In genomic region chr10:110003524-110003885, GRCh38 we compare ENCODE assay signal across 10 cellular contexts. TPM values are rescaled to one million over a fixed set of nuclear protein-coding genes. Genes with fewer than 3 reads are reported as not detected.
A peak's percentile ranks its signal among the peaks of the same experiment; 100 is the strongest.
DNase-seq lines count a peak whose midpoint lies in the region; ATAC-seq, FAIRE-seq and TF ChIP-seq lines count a peak whose summit lies in the region.
"Had no signal": no experiment of that assay in that cellular context is flagged by ENCODE, and none has a peak within 500 bp of the region (broad histone marks: within the 10 kb centered on the region; RNA-seq: fewer than 3 reads in every experiment).

No MANE protein-coding gene starts in this region.

- H3K27me3 Mint-ChIP-seq in astrocyte (ENCODE audit: low read depth, unreplicated experiment) (no peaks in the 10 kb centered on the region), osteocyte (ENCODE audit: unreplicated experiment) (no peaks in the 10 kb centered on the region)
- H3K27me3 Mint-ChIP-seq in effector memory CD8-positive, alpha-beta T cell, result no peaks in the 10 kb centered on the region
- H3K27me3 Mint-ChIP-seq: CD4-positive, alpha-beta memory T cell had no signal

- intact Hi-C loops in stomach (cut with DNase I; ENCODE audit: low total_unique reads), result no loop called here

- FAIRE-seq in astrocyte (lab: Jason Lieb, UNC), result no peak
- peak; percentile 5 for FAIRE-seq in keratinocyte (lab: Jason Lieb, UNC)

- no peak for TF ChIP-seq EP300 in stomach (IDR thresholded peaks at IDR 0.05)

- no peak for TF ChIP-seq CTCF in HEK293 (tag by site-specific recombination; IDR thresholded peaks at IDR 0.05)
- TF ChIP-seq CTCF in astrocyte (IDR thresholded peaks at IDR 0.05; ENCODE audit: insufficient read depth, low read depth, low read length), result no peak
- TF ChIP-seq CTCF in keratinocyte (optimal IDR thresholded peaks at IDR 0.05 in 1 of 3, IDR thresholded peaks at IDR 0.05 in 1 of 3, conservative IDR thresholded peaks at IDR 0.05 in 1 of 3; ENCODE audit: extremely low read depth in 1 of 3, insufficient read depth in 2 of 3, low read length in 3 of 3), result no peak
- no peak for TF ChIP-seq CTCF in stomach (IDR thresholded peaks at IDR 0.05)
- TF ChIP-seq CTCF in osteocyte (IDR thresholded peaks at IDR 0.05), result no peak

- CTCF ChIA-PET in HEK293 (lab: Yijun Ruan, JAX), result interaction anchor here (1.2 to 2.1 kb wide), 2 partner anchors 24 to 25 kb away, joined by 4 to 7 read pairs; no protein-coding TSS in a partner anchor

- H3K9ac ChIP-seq in astrocyte (ENCODE audit: low read length) (no peak overlapping the region), keratinocyte (ENCODE audit: control insufficient read depth, extremely low read depth, insufficient read depth, low read length) (no peak overlapping the region)

- H4K20me1 ChIP-seq in astrocyte (ENCODE audit: insufficient read depth, low read length) (peaks cover under 1% of the 10 kb centered on the region), keratinocyte (ENCODE audit: control insufficient read depth, extremely low read depth, insufficient read depth, low read length) (no peaks in the 10 kb centered on the region)

- H2AFZ ChIP-seq in astrocyte (ENCODE audit: low read depth, low read length), result peak overlapping the region; percentile 65
- peak overlapping the region; percentile 29 for H2AFZ ChIP-seq in keratinocyte (ENCODE audit: control insufficient read depth, low read length)

- H3K4me1 Mint-ChIP-seq in astrocyte (ENCODE audit: low read depth, unreplicated experiment) (peaks cover 12% of the 10 kb centered on the region), osteocyte (ENCODE audit: unreplicated experiment) (peaks cover 11% of the 10 kb centered on the region)
- H3K4me1 Mint-ChIP-seq in effector memory CD8-positive, alpha-beta T cell (ENCODE audit: low read depth in 2 of 2), result no peaks in the 10 kb centered on the region

- H3K27me3 ChIP-seq in astrocyte (ENCODE audit: insufficient read depth, low read length) (no peaks in the 10 kb centered on the region), keratinocyte (ENCODE audit: control insufficient read depth, extremely low read depth, insufficient read depth, low read length) (no peaks in the 10 kb centered on the region), stomach (no peaks in the 10 kb centered on the region)

- H3K9me3 ChIP-seq in HEK293 (ENCODE audit: control insufficient read depth, insufficient read depth, low read depth, low read length) (no peaks in the 10 kb centered on the region), astrocyte (ENCODE audit: insufficient read depth, low read depth, low read length) (no peaks in the 10 kb centered on the region), keratinocyte (ENCODE audit: control insufficient read depth, low read depth, low read length) (no peaks in the 10 kb centered on the region), stomach (no peaks in the 10 kb centered on the region)

- H3K27ac ChIP-seq in HEK293 (ENCODE audit: extremely low read depth, low read depth, low read length) (0 out of 2 replicates have a peak overlapping the region, but pooled peaks have one; percentile 34), astrocyte (ENCODE audit: low read depth, low read length) (no peak overlapping the region), keratinocyte (ENCODE audit: control insufficient read depth, insufficient read depth, low read length) (no peak overlapping the region), stomach (peak overlapping the region in 4 of 5 donors; percentile 43 to 96 (median 68))
- H3K27ac ChIP-seq: epithelial cell of prostate had no signal

- H3K4me1 ChIP-seq in HEK293 (ENCODE audit: control insufficient read depth, insufficient read depth, low read length), result peaks cover 38% of the 10 kb centered on the region
- peaks cover 25% of the 10 kb centered on the region for H3K4me1 ChIP-seq in astrocyte (ENCODE audit: insufficient read depth, low read length)
- peaks cover 17% of the 10 kb centered on the region for H3K4me1 ChIP-seq in keratinocyte (ENCODE audit: control insufficient read depth, extremely low read depth, insufficient read depth, low read length)
- H3K4me1 ChIP-seq in stomach, result peaks cover 16 to 50% (median 37%) of the 10 kb centered on the region in 4 donors

- H3K4me3 ChIP-seq in HEK293 (ENCODE audit: low read depth, low read length), result no peak overlapping the region
- H3K4me3 ChIP-seq in astrocyte (ENCODE audit: insufficient read depth, low read depth, low read length), result no peak overlapping the region
- H3K4me3 ChIP-seq in keratinocyte (ENCODE audit: control insufficient read depth in 2 of 3, extremely low read depth in 1 of 3, insufficient read depth in 2 of 3, low read depth in 1 of 3, low read length in 3 of 3), result no peak overlapping the region
- H3K4me3 ChIP-seq in stomach, result no peak overlapping the region

- POLR2A ChIA-PET in HEK293 (lab: Yijun Ruan, JAX), result no interaction called here

- H3K36me3 Mint-ChIP-seq in astrocyte (ENCODE audit: low read depth, unreplicated experiment), result peaks cover 3% of the 10 kb centered on the region
- peaks cover 2% of the 10 kb centered on the region for H3K36me3 Mint-ChIP-seq in osteocyte (ENCODE audit: unreplicated experiment)
- H3K36me3 Mint-ChIP-seq in effector memory CD8-positive, alpha-beta T cell (ENCODE audit: insufficient read depth), result peaks cover 11% of the 10 kb centered on the region

- DNase-seq in astrocyte (ENCODE audit: low read depth), result no peak
- DNase-seq in keratinocyte (ENCODE audit: low read depth, low spot score), result no peak
- no peak for DNase-seq in stomach
- no peak for DNase-seq in osteocyte (ENCODE audit: extremely low spot score, unreplicated experiment)
- DNase-seq in effector memory CD8-positive, alpha-beta T cell, result no peak
- DNase-seq: CD4-positive, alpha-beta memory T cell had no signal

- no peaks in the 10 kb centered on the region for H3K9me1 ChIP-seq in keratinocyte (ENCODE audit: control insufficient read depth, extremely low read depth, insufficient read depth, low read length)

- no peaks in the 10 kb centered on the region for H3K9me3 Mint-ChIP-seq in astrocyte (ENCODE audit: unreplicated experiment)
- no peaks in the 10 kb centered on the region for H3K9me3 Mint-ChIP-seq in osteocyte (ENCODE audit: unreplicated experiment)
- H3K9me3 Mint-ChIP-seq in effector memory CD8-positive, alpha-beta T cell, result no peaks in the 10 kb centered on the region
- H3K9me3 Mint-ChIP-seq: activated T-helper 2 cell treated with anti-CD3 and anti-CD28 coated beads, Interferon-gamma antibody, Interleukin-2, Interleukin-4, amounts not matched to agents 10 μg/mL and 5 μg/mL and 100 μg/mL, durations not matched to agents 14 hours and 24 hours and 36 hours; CD4-positive, alpha-beta memory T cell had no signal

- H3K27ac Mint-ChIP-seq in astrocyte (ENCODE audit: unreplicated experiment) (no peak overlapping the region), osteocyte (ENCODE audit: unreplicated experiment) (no peak overlapping the region)
- H3K27ac Mint-ChIP-seq in effector memory CD8-positive, alpha-beta T cell, result no peak overlapping the region
- H3K27ac Mint-ChIP-seq: activated T-helper 2 cell treated with anti-CD3 and anti-CD28 coated beads, Interferon-gamma antibody, Interleukin-2, Interleukin-4, amounts not matched to agents 10 μg/mL and 5 μg/mL and 100 μg/mL, durations not matched to agents 14 hours and 24 hours and 36 hours had no signal

- 19 to 51% (median 36%) methylated on average over 4 of the region's 4 CpGs for WGBS in stomach, 5 donors

- H3K4me3 Mint-ChIP-seq in astrocyte (ENCODE audit: unreplicated experiment) (peak overlapping the region; percentile 47), osteocyte (ENCODE audit: unreplicated experiment) (no peak overlapping the region)
- no peak overlapping the region for H3K4me3 Mint-ChIP-seq in effector memory CD8-positive, alpha-beta T cell
- H3K4me3 Mint-ChIP-seq: CD4-positive, alpha-beta memory T cell had no signal

- TF ChIP-seq POLR2A in stomach (IDR thresholded peaks at IDR 0.05), result no peak

- H3K4me2 ChIP-seq in astrocyte (ENCODE audit: low read length), result peak overlapping the region; percentile 19
- H3K4me2 ChIP-seq in keratinocyte (ENCODE audit: control insufficient read depth, extremely low read depth, insufficient read depth, low read depth, low read length), result no peak overlapping the region

- no peaks in the 10 kb centered on the region for H3K36me3 ChIP-seq in HEK293 (ENCODE audit: control insufficient read depth in 2 of 2, insufficient read depth in 1 of 2, low read length in 2 of 2)
- H3K36me3 ChIP-seq in astrocyte (ENCODE audit: insufficient read depth, low read length), result no peaks in the 10 kb centered on the region
- H3K36me3 ChIP-seq in keratinocyte (ENCODE audit: control insufficient read depth in 2 of 2, extremely low read depth in 1 of 2, insufficient read depth in 2 of 2, low read length in 2 of 2), result no peaks in the 10 kb centered on the region
- H3K36me3 ChIP-seq in stomach, result no peaks in the 10 kb centered on the region

- dilution Hi-C loops in keratinocyte (cut with MboI; ENCODE audit: extremely low pct_ligation_motif_present, low sequenced_read_pairs), result no loop called here

- peaks cover 4% of the 10 kb centered on the region for H3K79me2 ChIP-seq in astrocyte (ENCODE audit: insufficient read depth, low read length)
- no peaks in the 10 kb centered on the region for H3K79me2 ChIP-seq in keratinocyte (ENCODE audit: control insufficient read depth, insufficient read depth, low read length)

- ATAC-seq in HG03439 (IDR thresholded peaks at IDR 0.05; ENCODE audit: unreplicated experiment), result no peak
- no peak for ATAC-seq in effector memory CD8-positive, alpha-beta T cell (replicated peaks)

TF ChIP-seq in HEK293, 187 proteins besides CTCF, POLR2A, EP300 and RAD21 (continues in another document):
- TF ChIP-seq ZNF335 (tag by site-specific recombination; conservative IDR thresholded peaks at IDR 0.05), result peak; percentile 44
- 0 out of 2 replicates have a peak, but pooled peaks have one; percentile 7 for TF ChIP-seq SCRT2 (tag by site-specific recombination; IDR thresholded peaks at IDR 0.05)
- peak; percentile 84 for TF ChIP-seq GFI1B (tag by site-specific recombination; IDR thresholded peaks at IDR 0.05)
- no peak for TF ChIP-seq ZNF324 (tag by site-specific recombination; IDR thresholded peaks at IDR 0.05)
- TF ChIP-seq SALL2 (tag by site-specific recombination; IDR thresholded peaks at IDR 0.05; ENCODE audit: borderline replicate concordance), result no peak
- no peak for TF ChIP-seq ZNF544 (tag by site-specific recombination; IDR thresholded peaks at IDR 0.05)
- peak; percentile 72; the same call in 1 of the 2 replicates for TF ChIP-seq OSR2 (tag by site-specific recombination; IDR thresholded peaks at IDR 0.05)

RNA-seq across cellular contexts. Expression of gene ADD3, which starts 4.3 kb away (rescaled TPM):
- total RNA-seq in astrocyte (127 and 148 TPM in 2 replicates), stomach (100 to 1,000 TPM in 3 of 5 donors, 10 to 100 TPM in 2; 66.0 to 600 (median 222) TPM), osteocyte (128 and 138 TPM in 2 replicates)
- polyA plus RNA-seq in keratinocyte (56.9 to 61.7 TPM (median 57.8 TPM) in 3 replicates), stomach (10 to 100 TPM; 22.9 to 64.9 (median 36.4) TPM)
- polyA plus RNA-seq in keratinocyte (2011; ENCODE audit: low read depth), result 38.7 TPM
- polyA plus RNA-seq in keratinocyte (2011; cell fraction: cytosol; rRNA removed), result 18.9 and 97.8 TPM in 2 replicates
- polyA plus RNA-seq in keratinocyte (2011; cell fraction: nucleus; rRNA removed), result 84.3 and 135 TPM in 2 replicates
- 9.3 and 20.7 TPM in 2 replicates for polyA plus RNA-seq in keratinocyte (2012; ENCODE audit: low replicate concordance)
- 28.1 to 53.9 TPM (median 44.8 TPM) in 3 replicates for polyA minus RNA-seq in keratinocyte
- polyA minus RNA-seq in keratinocyte (2011; cell fraction: cytosol; rRNA and poly(A)+ RNA removed), result 33.0 TPM
- polyA minus RNA-seq in keratinocyte (2011; cell fraction: nucleus; rRNA and poly(A)+ RNA removed), result 17.3 and 67.2 TPM in 2 replicates

Comparison
In these comparisons a context has a peak if more than half of its experiments do, and no peak if none do; other contexts are left out.
1. H3K27ac ChIP-seq: peak in HEK293 (single experiment) and stomach (4 of 5); none in astrocyte (single experiment) and keratinocyte (single experiment).